Comparison of ENCODE assay signal across 8 cellular contexts in the genomic region with DNA sequence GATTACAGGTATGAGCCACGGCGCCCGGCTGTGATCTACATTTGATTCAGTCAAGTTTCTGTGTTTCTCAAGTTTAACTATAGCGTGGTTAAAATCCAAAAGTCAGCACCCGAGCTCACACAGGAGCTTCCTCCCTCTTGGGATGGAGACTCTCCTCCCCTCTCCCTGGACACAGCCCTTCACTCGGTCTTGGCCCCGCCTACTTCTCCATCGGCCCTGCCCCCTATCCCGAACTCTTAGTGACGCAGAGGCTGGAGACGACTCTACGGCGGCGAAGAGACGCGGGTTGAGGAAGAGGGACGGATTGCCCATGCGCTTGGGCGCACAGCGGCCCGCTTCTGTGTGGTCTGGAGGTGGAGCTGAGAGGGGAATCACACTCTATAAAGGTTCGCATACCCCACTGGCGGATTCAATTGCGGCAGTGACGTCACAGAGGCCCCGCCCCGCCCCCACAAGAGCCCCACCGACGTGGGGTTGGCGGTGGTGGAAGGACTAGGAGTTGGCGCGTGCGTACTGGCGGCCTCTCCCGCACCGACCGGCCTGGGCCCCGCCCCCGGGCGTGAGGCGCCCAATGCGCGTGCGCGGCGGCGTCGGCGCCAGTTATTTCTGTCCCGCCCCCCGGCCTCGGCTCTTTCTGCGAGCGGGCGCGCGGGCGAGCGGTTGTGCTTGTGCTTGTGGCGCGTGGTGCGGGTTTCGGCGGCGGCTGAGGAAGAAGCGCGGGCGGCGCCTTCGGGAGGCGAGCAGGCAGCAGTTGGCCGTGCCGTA. TPM values are rescaled to one million over a fixed set of nuclear protein-coding genes. Genes with fewer than 3 reads are reported as not detected.
DNase-seq lines count a peak whose midpoint lies in the region; ATAC-seq and TF ChIP-seq lines count a peak whose summit lies in the region.

A gene (plus strand): TSS at position 239 of the 765 bp plus-strand sequence. CDS start 694 bp downstream, outside the sequence.

- H3K36me3 Mint-ChIP-seq in effector memory CD8-positive, alpha-beta T cell (ENCODE audit: insufficient read depth), result peaks cover 56% of the 10 kb centered on the region

- peak; percentile 79 for ATAC-seq in GM19397 (IDR thresholded peaks at IDR 0.05; ENCODE audit: unreplicated experiment)
- peak; percentile 73 for ATAC-seq in HG03575 (IDR thresholded peaks at IDR 0.05; ENCODE audit: extremely low read depth, insufficient number of reproducible peaks, low FRiP score, unreplicated experiment)
- peak; percentile 88 for ATAC-seq in effector memory CD8-positive, alpha-beta T cell (replicated peaks)

- H3K36me3 ChIP-seq in mesodermal cell (ENCODE audit: control insufficient read depth, insufficient read depth, low read length), result peaks cover 39% of the 10 kb centered on the region

- no peaks in the 10 kb centered on the region for H3K9me3 ChIP-seq in mesodermal cell (ENCODE audit: control insufficient read depth, low read length)

- DNase-seq in AG09319 (ENCODE audit: extremely low read depth, low read depth) (peak; percentile 98), NCI-H2196 treated with DMSO at 0.1 percent for 48 hours (lab: John Stamatoyannopoulos, UW; ENCODE audit: unreplicated experiment) (no peak)
- peak; percentile 100 for DNase-seq in activated CD4-positive, alpha-beta T cell treated with anti-CD3 and anti-CD28 coated beads, Interleukin-2, amount 50 U/mL, for 4 hours
- peak; percentile 100 for DNase-seq in effector memory CD8-positive, alpha-beta T cell
- DNase-seq in stimulated activated CD8-positive, alpha-beta memory T cell treated with anti-CD3 and anti-CD28 coated beads, Interleukin-2, amount 100 ng/mL, for 1 hour (ENCODE audit: low read depth in 2 of 2), result peak; percentile 100

- peaks cover 11% of the 10 kb centered on the region for H3K4me1 ChIP-seq in mesodermal cell (ENCODE audit: control insufficient read depth, insufficient read depth, low read length, poor library complexity, severe bottlenecking)

- H3K27me3 Mint-ChIP-seq in effector memory CD8-positive, alpha-beta T cell, result peaks cover 14 to 29% of the 10 kb centered on the region in 2 donors

- peak within 1 kb of the TSS; percentile 95 to 97 for H3K27ac Mint-ChIP-seq in effector memory CD8-positive, alpha-beta T cell

- H3K4me1 Mint-ChIP-seq in effector memory CD8-positive, alpha-beta T cell (ENCODE audit: low read depth in 2 of 2), result peaks cover 33 to 36% of the 10 kb centered on the region in 2 donors

- H3K4me3 Mint-ChIP-seq in effector memory CD8-positive, alpha-beta T cell, result peak within 1 kb of the TSS; percentile 89 to 94

- no peaks in the 10 kb centered on the region for H3K9me3 Mint-ChIP-seq in effector memory CD8-positive, alpha-beta T cell

- WGBS in mesodermal cell (ENCODE audit: insufficient coverage in 2 of 2), 2 experiments, result 0 to 1% methylated on average over 41 to 47 of the region's 73 CpGs

- TF ChIP-seq CTCF in AG09319 (IDR thresholded peaks at IDR 0.05; ENCODE audit: low read depth, low read length), result no peak

- H3K27ac ChIP-seq in mesodermal cell (ENCODE audit: low read depth, low read length, severe bottlenecking), result peak within 1 kb of the TSS; percentile 99

- peak within 1 kb of the TSS; percentile 76 for H3K4me3 ChIP-seq in mesodermal cell (ENCODE audit: extremely low read depth, insufficient read depth, low read length, poor library complexity, severe bottlenecking)

RNA-seq across cellular contexts. Expression of the gene that starts here (rescaled TPM):
- 590 TPM for polyA plus RNA-seq in mesodermal cell (2013, experiment 1 of 2)
- polyA plus RNA-seq in mesodermal cell (2013, experiment 2 of 2), result 581 TPM
